Comparison of ENCODE assay signal across 1 cellular context in genomic region chr2:26011609-26011989, GRCh38.
TF ChIP-seq lines count a peak whose summit lies in the region.

No MANE protein-coding gene starts in this region.

TF ChIP-seq in HepG2, 621 proteins besides CTCF, POLR2A, EP300 and RAD21:
- TF ChIP-seq ZBTB43 (CRISPR knock-in tag; conservative IDR thresholded peaks at IDR 0.05) (no peak), PTBP1 (IDR thresholded peaks at IDR 0.05; ENCODE audit: low read depth, low read length, poor library complexity, severe bottlenecking) (no peak), ATF4 (CRISPR knock-in tag; IDR thresholded peaks at IDR 0.05) (peak in 1 of 2 experiments; percentile 12; a peak in 1 of 4 replicates), ZNF512B (CRISPR knock-in tag; IDR thresholded peaks at IDR 0.05; ENCODE audit: borderline replicate concordance) (no peak), DMAP1 (CRISPR knock-in tag; IDR thresholded peaks at IDR 0.05) (no peak), ZFP41 (CRISPR knock-in tag; IDR thresholded peaks at IDR 0.05; ENCODE audit: borderline replicate concordance) (0 out of 2 replicates have a peak, but pooled peaks have one; percentile 32), KDM2A (CRISPR knock-in tag; IDR thresholded peaks at IDR 0.05; ENCODE audit: borderline replicate concordance, low read depth) (0 out of 2 replicates have a peak, but pooled peaks have one; percentile 6), PRPF4 (IDR thresholded peaks at IDR 0.05; ENCODE audit: low read depth, low read length, poor library complexity, severe bottlenecking) (no peak)
